8 cellular contexts compared by ENCODE assay signal in the genomic region with DNA sequence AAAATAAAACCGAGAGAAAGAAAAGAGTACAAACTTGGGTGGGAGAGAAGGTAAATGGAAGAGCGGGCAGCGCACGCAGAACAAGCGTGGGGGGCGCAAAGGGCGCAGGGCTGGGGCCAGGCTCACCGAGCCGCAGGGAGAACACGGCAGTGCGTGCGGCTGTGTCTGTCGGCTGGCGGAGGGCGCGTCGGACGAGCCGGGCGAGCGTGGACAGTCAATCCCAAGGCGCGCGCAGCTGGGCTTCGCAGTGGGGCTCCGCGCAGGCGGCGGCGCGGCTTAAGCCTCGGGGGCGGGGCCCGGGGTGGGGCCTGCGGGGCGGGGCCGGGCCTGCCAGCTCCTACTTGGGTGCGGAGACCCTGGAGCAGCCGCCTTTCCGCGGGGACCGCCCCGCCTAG. TPM values are rescaled to one million over a fixed set of nuclear protein-coding genes. Genes with fewer than 3 reads are reported as not detected.
A peak's percentile ranks its signal among the peaks of the same experiment; 100 is the strongest.
DNase-seq lines count a peak whose midpoint lies in the region; ATAC-seq and TF ChIP-seq lines count a peak whose summit lies in the region.

A gene with protein sequence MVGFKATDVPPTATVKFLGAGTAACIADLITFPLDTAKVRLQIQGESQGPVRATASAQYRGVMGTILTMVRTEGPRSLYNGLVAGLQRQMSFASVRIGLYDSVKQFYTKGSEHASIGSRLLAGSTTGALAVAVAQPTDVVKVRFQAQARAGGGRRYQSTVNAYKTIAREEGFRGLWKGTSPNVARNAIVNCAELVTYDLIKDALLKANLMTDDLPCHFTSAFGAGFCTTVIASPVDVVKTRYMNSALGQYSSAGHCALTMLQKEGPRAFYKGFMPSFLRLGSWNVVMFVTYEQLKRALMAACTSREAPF (minus strand): TSS at position 249 of the 395 bp plus-strand sequence. CDS start 4,465 bp downstream, outside the sequence.

- H3K4me3 ChIP-seq in urinary bladder (ENCODE audit: low read depth, low read length) = peak within 1 kb of the TSS; percentile 57

- DNase-seq in NCI-H128 (lab: John Stamatoyannopoulos, UW; ENCODE audit: unreplicated experiment) = peak; percentile 82
- DNase-seq in T-helper 1 cell = peak; percentile 70 to 88 (median 75)
- DNase-seq in left ventricle myocardium superior = peak; percentile 94
- peak; percentile 24 for DNase-seq in pulmonary artery endothelial cell (ENCODE audit: low read depth, low spot score)

- H3K27ac ChIP-seq in adipose tissue (ENCODE audit: low read depth, low read length) = peak within 1 kb of the TSS; percentile 23
- peak within 1 kb of the TSS; percentile 88 for H3K27ac ChIP-seq in urinary bladder (ENCODE audit: low read depth)

- peak; percentile 80 for TF ChIP-seq POLR2A in GM10847 (IDR thresholded peaks at IDR 0.05; ENCODE audit: extremely low read depth, insufficient read length)

- H3K4me1 ChIP-seq in urinary bladder (ENCODE audit: insufficient read depth) = no peaks in the 10 kb centered on the region

- ATAC-seq in HG02610 (IDR thresholded peaks at IDR 0.05; ENCODE audit: unreplicated experiment) (peak; percentile 40), left ventricle myocardium superior (peak; percentile 93)

- no peaks in the 10 kb centered on the region for H3K36me3 ChIP-seq in urinary bladder (ENCODE audit: insufficient read depth)

- intact Hi-C loops in left ventricle myocardium superior (cut with micrococcal nuclease) = no loop called here

- WGBS in adipose tissue, 3 donors = 1 to 2% (median 1%) methylated on average over 27 to 43 of the region's 43 CpGs
- under 1% methylated on average over 43 of the region's 43 CpGs for WGBS in urinary bladder

RNA-seq across cellular contexts. Expression of the gene that starts here (rescaled TPM):
- polyA plus RNA-seq in adipose tissue = 10 to 100 TPM; 21.4 to 86.4 (median 72.2) TPM
- total RNA-seq in left ventricle myocardium superior = 28.6 TPM
- 0.59 and 1.1 TPM in 2 replicates for total RNA-seq in pulmonary artery endothelial cell
- total RNA-seq in urinary bladder = 16.2 TPM
- polyA plus RNA-seq in urinary bladder = 29.6 TPM

Comparison
In these comparisons a context has a peak if more than half of its experiments do, and no peak if none do; other contexts are left out.
1. Peak in every context shown above with its lines: DNase-seq, ATAC-seq, H3K4me3 ChIP-seq and H3K27ac ChIP-seq.
2. DNase-seq: peak in every context shown above with its lines; median percentile 94 in left ventricle myocardium superior; 82 in NCI-H128; 75 in T-helper 1 cell; 24 in pulmonary artery endothelial cell.